ENCODE assay signal across 26 cellular contexts in genomic region chr10:97757471-97757870, GRCh38. TPM values are rescaled to one million over a fixed set of nuclear protein-coding genes. Genes with fewer than 3 reads are reported as not detected.
"Had no signal": no experiment of that assay in that cellular context is flagged by ENCODE, and none has a peak within 500 bp of the region (broad histone marks: within the 10 kb centered on the region; RNA-seq: fewer than 3 reads in every experiment).

No MANE protein-coding gene starts in this region.

- FAIRE-seq: TTC549 had no signal

- H3K4me3 ChIP-seq: SJSA1 had no signal

- ATAC-seq: activated CD8-positive, alpha-beta T cell treated with anti-CD3 and anti-CD28 coated beads for 36 hours; activated naive CD8-positive, alpha-beta T cell treated with anti-CD3 and anti-CD28 coated beads, Interleukin-2, amount 50 U/mL, for 24 hours; Panc1 had no signal

- H3K4me2 ChIP-seq: KMS-11, SK-N-SH had no signal

- H3K27me3 ChIP-seq: SJSA1 had no signal

- DNase-seq: activated CD4-positive, alpha-beta T cell treated with anti-CD3 and anti-CD28 coated beads, Interleukin-2, amount 10 ng/mL, durations not matched to agents 24 days and 14 days; activated CD4-positive, alpha-beta T cell treated with anti-CD3 and anti-CD28 coated beads, Interleukin-2, amount 50 U/mL, for 4 hours; activated CD8-positive, alpha-beta T cell treated with anti-CD3 and anti-CD28 coated beads for 36 hours; activated gamma-delta T cell; activated naive CD4-positive, alpha-beta T cell treated with anti-CD3 and anti-CD28 coated beads for 36 hours; activated naive CD8-positive, alpha-beta T cell treated with anti-CD3 and anti-CD28 coated beads, Interleukin-2, amount 50 U/mL, for 24 hours; activated T-cell treated with anti-CD3 and anti-CD28 coated beads, Interleukin-2, amount 50 U/mL, for 24 hours; anterior cingulate cortex; caudate nucleus; MM.1S; MV-4-11; NCI-H1092; NCI-H1436 treated with DMSO at 0.1 percent for 48 hours; NCI-H1694 treated with DMSO at 0.1 percent for 48 hours; NCI-H2029; NCI-H345; NCI-H524 treated with DMSO at 0.1 percent for 48 hours; SHP77 treated with DMSO at 0.1 percent for 48 hours; SK-N-SH had no signal

- H3K4me1 ChIP-seq: SJSA1 had no signal

- H3K9ac ChIP-seq: KMS-11, SK-N-SH had no signal

- H3K27ac ChIP-seq: KMS-11, SJSA1 had no signal

- H3K9me3 ChIP-seq: SJSA1, SK-N-SH had no signal

RNA-seq across cellular contexts. Expression of gene SFRP5, which starts 14.3 kb away (rescaled TPM):
- total RNA-seq: activated CD4-positive, alpha-beta T cell treated with anti-CD3 and anti-CD28 coated beads, Interleukin-2, amount 10 ng/mL, durations not matched to agents 24 days and 14 days; activated naive CD4-positive, alpha-beta T cell treated with anti-CD3 and anti-CD28 coated beads for 36 hours; bronchial epithelial cell; NCI-H460; RPMI7951; SJSA1 had no signal
- polyA plus RNA-seq: SK-N-SH had no signal
